ENCODE assay signal across 7 cellular contexts in the genomic region with DNA sequence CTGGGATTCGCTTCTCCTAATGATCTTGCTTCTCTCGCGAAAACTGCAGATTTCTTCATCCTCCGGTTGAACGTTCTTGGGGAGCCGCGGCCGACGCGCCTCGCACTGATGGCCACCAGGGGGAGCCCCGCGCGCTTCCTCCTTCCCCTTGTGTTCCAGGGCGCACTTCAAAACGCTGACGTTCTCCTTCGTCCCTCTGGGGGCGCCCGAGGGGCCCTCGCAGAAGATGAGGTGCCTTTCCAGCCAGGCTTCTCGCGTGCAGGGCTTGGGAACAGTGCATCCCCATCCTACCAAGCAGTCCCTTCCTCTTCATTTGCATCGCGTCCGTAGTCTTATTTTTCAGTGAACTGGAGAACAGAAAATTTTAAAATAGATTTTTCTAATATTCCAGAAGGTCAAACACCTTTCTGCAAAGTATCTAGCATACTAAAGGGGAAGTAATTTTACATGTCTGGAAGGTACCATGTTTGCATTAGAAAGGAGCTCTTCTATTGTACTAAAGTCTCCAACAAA. TPM values are rescaled to one million over a fixed set of nuclear protein-coding genes. Genes with fewer than 3 reads are reported as not detected.
DNase-seq lines count a peak whose midpoint lies in the region; ATAC-seq and TF ChIP-seq lines count a peak whose summit lies in the region.

No MANE protein-coding gene starts in this region.

- DNase-seq in MV-4-11 (lab: John Stamatoyannopoulos, UW) (peak; percentile 81), heart right ventricle (peak; percentile 89 to 90), putamen (ENCODE audit: low spot score) (peak; percentile 90)
- peak; percentile 83 for DNase-seq in activated naive CD8-positive, alpha-beta T cell treated with anti-CD3 and anti-CD28 coated beads for 36 hours

- peaks cover 11% of the 10 kb centered on the region for H3K4me1 Mint-ChIP-seq in activated naive CD8-positive, alpha-beta T cell treated with anti-CD3 and anti-CD28 coated beads for 36 hours

- H3K9ac ChIP-seq in SU-DHL-6 (ENCODE audit: low read length), result no peak overlapping the region

- no peaks in the 10 kb centered on the region for H3K36me3 ChIP-seq in SU-DHL-6 (ENCODE audit: low read length)
- no peaks in the 10 kb centered on the region for H3K36me3 ChIP-seq in heart right ventricle

- no peak overlapping the region for H3K27ac ChIP-seq in SU-DHL-6 (ENCODE audit: low read depth, low read length)
- H3K27ac ChIP-seq in heart right ventricle, result no peak overlapping the region

- peaks cover 0 to 28% (median 15%) of the 10 kb centered on the region in 9 donors for H3K4me1 ChIP-seq in heart right ventricle

- H3K4me2 ChIP-seq in SU-DHL-6 (ENCODE audit: low read depth, low read length, poor library complexity, severe bottlenecking), result peak overlapping the region; percentile 38

- intact Hi-C loops in heart right ventricle (cut with DNase I), result loop anchor here (1.0 to 5.0 kb wide), 3 partner anchors 56 to 59 kb away; no protein-coding TSS in a partner anchor

- TF ChIP-seq CTCF in GM12873 (IDR thresholded peaks at IDR 0.05; ENCODE audit: insufficient read depth, low read depth, low read length, missing control alignments), result peak; percentile 99
- peak; percentile 99 for TF ChIP-seq CTCF in SU-DHL-6 (IDR thresholded peaks at IDR 0.05; ENCODE audit: insufficient read depth, low read length, poor library complexity, severe bottlenecking)
- TF ChIP-seq CTCF in heart right ventricle (IDR thresholded peaks at IDR 0.05), result peak; percentile 100

- no peak overlapping the region for H3K27ac Mint-ChIP-seq in activated naive CD8-positive, alpha-beta T cell treated with anti-CD3 and anti-CD28 coated beads for 36 hours

- H3K36me3 Mint-ChIP-seq in activated naive CD8-positive, alpha-beta T cell treated with anti-CD3 and anti-CD28 coated beads for 36 hours, result no peaks in the 10 kb centered on the region

- no peaks in the 10 kb centered on the region for H4K20me1 ChIP-seq in SU-DHL-6 (ENCODE audit: low read depth, low read length)

- H2AFZ ChIP-seq in SU-DHL-6 (ENCODE audit: low read depth, low read length, severe bottlenecking), result peak overlapping the region; percentile 69

- H3K9me3 Mint-ChIP-seq in activated naive CD8-positive, alpha-beta T cell treated with anti-CD3 and anti-CD28 coated beads for 36 hours, result no peaks in the 10 kb centered on the region

- WGBS in heart right ventricle, 2 donors, result 1% methylated on average over 26 of the region's 26 CpGs

- H3K79me2 ChIP-seq in SU-DHL-6 (ENCODE audit: insufficient read depth, low read length), result no peaks in the 10 kb centered on the region

- H3K4me3 ChIP-seq in SU-DHL-6 (ENCODE audit: insufficient read depth, low read length, poor library complexity, severe bottlenecking), result no peak overlapping the region
- H3K4me3 ChIP-seq in heart right ventricle, result peak overlapping the region in 1 of 10 donors; percentile 6

- H3K9me3 ChIP-seq in SU-DHL-6 (ENCODE audit: insufficient read depth, low read length), result no peaks in the 10 kb centered on the region
- H3K9me3 ChIP-seq in heart right ventricle, result no peaks in the 10 kb centered on the region

- peak; percentile 98 for ATAC-seq in HG02571 (IDR thresholded peaks at IDR 0.05; ENCODE audit: unreplicated experiment)
- ATAC-seq in heart right ventricle, result peak; percentile 95 to 97 (median 96)

- H3K27me3 ChIP-seq in SU-DHL-6 (ENCODE audit: low read length) (no peaks in the 10 kb centered on the region), heart right ventricle (peaks cover 0 to 6% (median 0%) of the 10 kb centered on the region in 7 donors)

- H3K27me3 Mint-ChIP-seq in activated naive CD8-positive, alpha-beta T cell treated with anti-CD3 and anti-CD28 coated beads for 36 hours, result peaks cover 22% of the 10 kb centered on the region

- H3K9me2 ChIP-seq in SU-DHL-6 (replicated peaks; ENCODE audit: insufficient read depth, low read length), result no peaks in the 10 kb centered on the region

- H3K4me3 Mint-ChIP-seq in activated naive CD8-positive, alpha-beta T cell treated with anti-CD3 and anti-CD28 coated beads for 36 hours, result no peak overlapping the region

- H3F3A ChIP-seq in SU-DHL-6 (ENCODE audit: insufficient read depth), result no peaks in the 10 kb centered on the region

RNA-seq across cellular contexts. Expression of a gene that starts 22.5 kb away (rescaled TPM):
- 1 to 10 TPM; 1.5 to 2.5 TPM for total RNA-seq in activated naive CD8-positive, alpha-beta T cell treated with anti-CD3 and anti-CD28 coated beads for 36 hours
- total RNA-seq in heart right ventricle, result 1 to 10 TPM in 4 of 10 donors, under 1 TPM in 6; 0.57 to 1.6 (median 0.97) TPM
- under 1 TPM; 0.25 to 0.51 TPM for polyA plus RNA-seq in heart right ventricle

RNA-seq across cellular contexts. Expression of a gene that starts 36.8 kb away (rescaled TPM):
- total RNA-seq in activated naive CD8-positive, alpha-beta T cell treated with anti-CD3 and anti-CD28 coated beads for 36 hours, result 100 to 1,000 TPM; 148 to 153 TPM
- 100 to 1,000 TPM; 161 to 372 (median 220) TPM for total RNA-seq in heart right ventricle
- polyA plus RNA-seq in heart right ventricle, result 100 to 1,000 TPM; 339 to 570 TPM

RNA-seq across cellular contexts. Expression of a gene that starts 46.8 kb away (rescaled TPM):
- total RNA-seq in activated naive CD8-positive, alpha-beta T cell treated with anti-CD3 and anti-CD28 coated beads for 36 hours, result 10 to 100 TPM; 18.8 to 19.4 TPM
- 10 to 100 TPM; 18.6 to 87.2 (median 35.9) TPM for total RNA-seq in heart right ventricle
- 10 to 100 TPM; 17.5 to 41.6 TPM for polyA plus RNA-seq in heart right ventricle

RNA-seq across cellular contexts. Expression of a gene that starts 59.3 kb away (rescaled TPM):
- total RNA-seq in activated naive CD8-positive, alpha-beta T cell treated with anti-CD3 and anti-CD28 coated beads for 36 hours, result not detected
- total RNA-seq in heart right ventricle, result under 1 TPM in 4 of 10 donors, not detected in 6; 0.09 to 0.15 (median 0.12) TPM
- under 1 TPM; 0.06 to 0.37 TPM for polyA plus RNA-seq in heart right ventricle
